28 cellular contexts compared by ENCODE assay signal in genomic region chr22:20256562-20257473, GRCh38. TPM values are rescaled to one million over a fixed set of nuclear protein-coding genes. Genes with fewer than 3 reads are reported as not detected.
"Had no signal": no experiment of that assay in that cellular context is flagged by ENCODE, and none has a peak within 500 bp of the region (broad histone marks: within the 10 kb centered on the region; RNA-seq: fewer than 3 reads in every experiment).

No MANE protein-coding gene starts in this region.

- H3K36me3 ChIP-seq: colonic mucosa, gastrocnemius medialis, left ventricle myocardium inferior, ovary, sigmoid colon, stomach, tibial artery, upper lobe of right lung had no signal

- DNase-seq: activated B cell treated with CpG ODN at 0.5 μM for 24 hours; activated CD4-positive, alpha-beta T cell treated with anti-CD3 and anti-CD28 coated beads, Interleukin-2, amount 50 U/mL, for 1 hour; activated CD8-positive, alpha-beta T cell treated with anti-CD3 and anti-CD28 coated beads for 36 hours; activated gamma-delta T cell treated with Interleukin-2 at 50 U/mL for 16 hours; activated naive CD4-positive, alpha-beta T cell treated with anti-CD3 and anti-CD28 coated beads, Interleukin-2, amount 50 U/mL, for 16 hours; activated T-cell treated with anti-CD3 and anti-CD28 coated beads, Interleukin-2, amount 50 U/mL, for 4 hours; amygdala; colonic mucosa; effector memory CD4-positive, alpha-beta T cell; erythroblast; gastrocnemius medialis; glutamatergic neuron; islet precursor cell; left ventricle myocardium inferior; mucosa of descending colon; ovary; sigmoid colon; stimulated activated CD4-positive, alpha-beta T cell treated with anti-CD3 and anti-CD28 coated beads, Interleukin-1b, Interleukin-23, amount 100 ng/mL, for 48 hours; stimulated activated CD4-positive, alpha-beta T cell treated with anti-CD3 and anti-CD28 coated beads, Interleukin-4, amount 100 ng/mL, for 4 hours; stimulated activated CD8-positive, alpha-beta memory T cell treated with anti-CD3 and anti-CD28 coated beads, Interleukin-4, amount 100 ng/mL, for 48 hours; stimulated activated naive B cell treated with anti-CD40 and anti-IgM and Interleukin-4, amounts not matched to agents 10 μg/mL and 1 μg/mL and 100 μg/mL, for 72 hours; stomach; T-helper 2 cell; tibial artery; upper lobe of right lung had no signal

- H3K27me3 ChIP-seq: colonic mucosa, gastrocnemius medialis, ovary, sigmoid colon, stomach, tibial artery, upper lobe of right lung had no signal

- H3K4me1 ChIP-seq: colonic mucosa, gastrocnemius medialis, left ventricle myocardium inferior, sigmoid colon, stomach, tibial artery, upper lobe of right lung had no signal

- H3K4me2 ChIP-seq: smooth muscle cell had no signal

- ATAC-seq: activated CD8-positive, alpha-beta T cell treated with anti-CD3 and anti-CD28 coated beads for 36 hours; activated T-cell treated with anti-CD3 and anti-CD28 coated beads, Interleukin-2, amount 50 U/mL, for 4 hours; activated T-helper 17 cell treated with anti-CD3 and anti-CD28 coated beads, Interleukin-2, amount 50 U/mL, for 72 hours; gastrocnemius medialis; mucosa of descending colon; stimulated activated naive B cell treated with anti-CD40 and anti-IgM and Interleukin-4, amounts not matched to agents 10 μg/mL and 1 μg/mL and 100 μg/mL, for 72 hours; upper lobe of right lung had no signal

- H3K27ac ChIP-seq: colonic mucosa, gastrocnemius medialis, left ventricle myocardium inferior, ovary, sigmoid colon, stomach, tibial artery, upper lobe of right lung had no signal

- H3K9me3 ChIP-seq: colonic mucosa, gastrocnemius medialis, left ventricle myocardium inferior, mucosa of descending colon, ovary, sigmoid colon, stomach, tibial artery, upper lobe of right lung had no signal

- H3K4me3 ChIP-seq: colonic mucosa, gastrocnemius medialis, left ventricle myocardium inferior, lung, mucosa of descending colon, ovary, sigmoid colon, smooth muscle cell, stomach, tibial artery, upper lobe of right lung had no signal

RNA-seq across cellular contexts. Expression of gene RTN4R, which starts 11.3 kb away (rescaled TPM):
- total RNA-seq: activated B cell treated with CpG ODN at 0.5 μM for 24 hours had no signal
